Comparison of ENCODE assay signal across 8 cellular contexts in genomic region chr22:38203090-38203810, GRCh38. TPM values are rescaled to one million over a fixed set of nuclear protein-coding genes. Genes with fewer than 3 reads are reported as not detected.
DNase-seq lines count a peak whose midpoint lies in the region; ATAC-seq and TF ChIP-seq lines count a peak whose summit lies in the region.

No MANE protein-coding gene starts in this region.

- no peaks in the 10 kb centered on the region for H3K27me3 ChIP-seq in heart right ventricle
- H3K27me3 ChIP-seq in duodenal mucosa (ENCODE audit: control insufficient read depth in 1 of 2, insufficient read depth in 2 of 2, low read length in 2 of 2) = no peaks in the 10 kb centered on the region
- no peaks in the 10 kb centered on the region for H3K27me3 ChIP-seq in muscle layer of colon (ENCODE audit: control insufficient read depth in 1 of 2, insufficient read depth in 2 of 2, low read length in 2 of 2)

- POLR2A ChIA-PET in T-cell (lab: Charles Lee) = no interaction called here

- H3K4me1 Mint-ChIP-seq in T-cell = peaks cover 26 to 35% (median 31%) of the 10 kb centered on the region in 3 donors

- no peak for TF ChIP-seq CTCF in heart right ventricle (IDR thresholded peaks at IDR 0.05)

- H3K36me3 ChIP-seq in heart right ventricle (peaks cover 0 to 4% (median 0%) of the 10 kb centered on the region in 9 donors), duodenal mucosa (ENCODE audit: control insufficient read depth in 1 of 2, insufficient read depth in 2 of 2, low read length in 2 of 2) (no peaks in the 10 kb centered on the region), muscle layer of colon (ENCODE audit: insufficient read depth, low read length) (no peaks in the 10 kb centered on the region)

- peak overlapping the region; percentile 94 to 100 (median 99) for H3K27ac ChIP-seq in heart right ventricle
- H3K27ac ChIP-seq in duodenal mucosa (ENCODE audit: low read depth, low read length) = peak overlapping the region; percentile 94
- H3K27ac ChIP-seq in muscle layer of colon (ENCODE audit: low read depth, low read length) = peak overlapping the region; percentile 85

- peak overlapping the region; percentile 81 to 84 for H3K9ac ChIP-seq in duodenal mucosa (ENCODE audit: low read depth in 1 of 2, low read length in 2 of 2)
- H3K9ac ChIP-seq in muscle layer of colon (ENCODE audit: low read length) = peak overlapping the region; percentile 41

- no peaks in the 10 kb centered on the region for H3K9me3 ChIP-seq in heart right ventricle
- no peaks in the 10 kb centered on the region for H3K9me3 ChIP-seq in duodenal mucosa (ENCODE audit: control insufficient read depth in 1 of 2, low read length in 2 of 2)
- no peaks in the 10 kb centered on the region for H3K9me3 ChIP-seq in muscle layer of colon (ENCODE audit: low read length)

- DNase-seq in heart right ventricle = no peak
- no peak for DNase-seq in Right ventricle myocardium inferior (ENCODE audit: missing footprints)
- peak in 15 of 34 experiments; percentile 10 to 45 (median 28) for DNase-seq in T-cell
- DNase-seq in NCI-H2107 treated with DMSO at 0.1 percent for 48 hours (lab: John Stamatoyannopoulos, UW; ENCODE audit: unreplicated experiment) = no peak
- DNase-seq in cerebellum (ENCODE audit: low spot score) = no peak
- no peak for DNase-seq in amygdala (lab: John Stamatoyannopoulos, UW)

- H3K4me1 ChIP-seq in heart right ventricle = peaks cover 17 to 42% (median 31%) of the 10 kb centered on the region in 9 donors
- peaks cover 26 to 34% of the 10 kb centered on the region in 2 donors for H3K4me1 ChIP-seq in duodenal mucosa (ENCODE audit: control insufficient read depth in 1 of 2, insufficient read depth in 2 of 2, low read length in 2 of 2)
- peaks cover 38% of the 10 kb centered on the region for H3K4me1 ChIP-seq in muscle layer of colon (ENCODE audit: insufficient read depth, low read length)

- no peaks in the 10 kb centered on the region for H3K9me3 Mint-ChIP-seq in T-cell

- H3K4me3 Mint-ChIP-seq in T-cell = peak overlapping the region; percentile 77 to 86 (median 82)

- ATAC-seq in heart right ventricle = peak in 2 of 8 donors; percentile 7 to 22
- no peak for ATAC-seq in Right ventricle myocardium inferior
- ATAC-seq in T-cell (replicated peaks in 1 of 4) = peak; percentile 12 to 21 (median 21)

- H3K4me3 ChIP-seq in heart right ventricle (peak overlapping the region; percentile 67 to 97 (median 84)), duodenal mucosa (ENCODE audit: low read depth in 1 of 2, low read length in 2 of 2) (peak overlapping the region; percentile 85), muscle layer of colon (ENCODE audit: low read depth in 1 of 2, low read length in 2 of 2) (peak overlapping the region; percentile 77 to 80)

- WGBS in heart right ventricle, 2 donors = 15 to 21% methylated on average over 19 of the region's 19 CpGs

- no peaks in the 10 kb centered on the region for H3K36me3 Mint-ChIP-seq in T-cell

- peak overlapping the region; percentile 86 for H3K27ac Mint-ChIP-seq in T-cell

- intact Hi-C loops in heart right ventricle (cut with DNase I) = loop anchor here in 3 of 10 donors (10.0 kb wide), 2 partner anchors 88 to 112 kb away; partner anchors contain the start of genes CSNK1E (in 2 of the 3) and BAIAP2L2 (in 1 of the 3)
- intact Hi-C loops in Right ventricle myocardium inferior (cut with DNase I) = loop anchor here (5.0 kb wide), 1 partner anchor 34 kb away; no protein-coding TSS in a partner anchor

- H3K27me3 Mint-ChIP-seq in T-cell = no peaks in the 10 kb centered on the region

- CTCF ChIA-PET in T-cell (lab: Charles Lee) = interaction anchor here (0.7 kb wide), 2 partner anchors 32 to 52 kb away, joined by 4 to 5 read pairs; no protein-coding TSS in a partner anchor

RNA-seq across cellular contexts. Expression of gene MAFF, which starts 1.5 kb away (rescaled TPM):
- total RNA-seq in heart right ventricle (10 to 100 TPM in 4 of 10 donors, 1 to 10 TPM in 6; 2.9 to 21.2 (median 5.3) TPM), Right ventricle myocardium inferior (4.7 TPM), T-cell (10 to 100 TPM in 2 of 5 donors, 1 to 10 TPM in 3; 6.5 to 49.9 (median 9.6) TPM), cerebellum (5.2 TPM)
- polyA plus RNA-seq in heart right ventricle = 10 to 100 TPM in 1 of 2 donors, 1 to 10 TPM in 1; 6.5 to 21.4 TPM

RNA-seq across cellular contexts. Expression of gene PLA2G6, which starts 21.6 kb away (rescaled TPM):
- 10 to 100 TPM in 8 of 10 donors, 1 to 10 TPM in 2; 8.8 to 17.1 (median 13.5) TPM for total RNA-seq in heart right ventricle
- 10 to 100 TPM in 1 of 2 donors, 1 to 10 TPM in 1; 6.0 to 35.1 TPM for polyA plus RNA-seq in heart right ventricle
- total RNA-seq in Right ventricle myocardium inferior = 11.4 TPM
- 100 to 1,000 TPM in 4 of 5 donors, 10 to 100 TPM in 1; 93.6 to 197 (median 162) TPM for total RNA-seq in T-cell
- total RNA-seq in cerebellum = 19.9 TPM
